Comparison of ENCODE assay signal across 10 cellular contexts in genomic region chr12:128920468-128920867, GRCh38.
DNase-seq lines count a peak whose midpoint lies in the region; ATAC-seq and TF ChIP-seq lines count a peak whose summit lies in the region.
"Had no signal": no experiment of that assay in that cellular context is flagged by ENCODE, and none has a peak within 500 bp of the region (broad histone marks: within the 10 kb centered on the region; RNA-seq: fewer than 3 reads in every experiment).

No MANE protein-coding gene starts in this region.

- peak; percentile 98 for ATAC-seq in thoracic aorta (ENCODE audit: insufficient number of reproducible peaks, low FRiP score, low read depth)
- no peak for ATAC-seq in HG02588 (IDR thresholded peaks at IDR 0.05; ENCODE audit: unreplicated experiment)

- no peaks in the 10 kb centered on the region for H3K9me3 ChIP-seq in MG63
- H3K9me3 ChIP-seq in adrenal gland (replicated peaks in 1 of 3) = no peaks in the 10 kb centered on the region
- H3K9me3 ChIP-seq in thoracic aorta = no peaks in the 10 kb centered on the region

- intact Hi-C loops in adrenal gland (cut with DNase I) = no loop called here

- 47 to 58% (median 55%) methylated on average over 8 of the region's 8 CpGs for WGBS in adrenal gland, 4 donors

- DNase-seq in MG63 = peak; percentile 66
- peak in 5 of 7 donors; percentile 24 to 45 (median 32) for DNase-seq in adrenal gland
- DNase-seq in iris pigment epithelial cell (ENCODE audit: low read depth) = peak; percentile 11
- DNase-seq in thoracic aorta (ENCODE audit: low spot score) = peak; percentile 25
- no peak for DNase-seq in DMS79 treated with DMSO at 0.1 percent for 48 hours (lab: John Stamatoyannopoulos, UW)
- DNase-seq in NCI-H2227 treated with DMSO at 0.1 percent for 48 hours (lab: John Stamatoyannopoulos, UW) = no peak
- DNase-seq in dedifferentiated amniotic fluid mesenchymal stem cell (ENCODE audit: extremely low spot score) = no peak
- DNase-seq: NCI-H1417 treated with DMSO at 0.1 percent for 48 hours; NK-92 treated with Interleukin-12 subunit alpha and Interleukin-12 subunit beta, amount 100 ng/mL, for 24 hours had no signal

- H3K4me1 ChIP-seq in adrenal gland (replicated peaks in 1 of 2) (no peaks in the 10 kb centered on the region), thoracic aorta (ENCODE audit: control insufficient read depth in 1 of 2, low read depth in 2 of 2) (peaks cover 5 to 13% of the 10 kb centered on the region in 2 donors)

- H3K27ac ChIP-seq in adrenal gland (no peak overlapping the region), thoracic aorta (peak overlapping the region; percentile 48 to 67)

- no peak for TF ChIP-seq POLR2A in adrenal gland (IDR thresholded peaks at IDR 0.05)

- H3K4me3 ChIP-seq in MG63 (no peak overlapping the region), adrenal gland (no peak overlapping the region), thoracic aorta (peak overlapping the region; percentile 56)

- TF ChIP-seq CTCF in adrenal gland (IDR thresholded peaks at IDR 0.05) = no peak
- no peak for TF ChIP-seq CTCF in thoracic aorta (IDR thresholded peaks at IDR 0.05)

- H3K36me3 ChIP-seq in MG63 (no peaks in the 10 kb centered on the region), adrenal gland (replicated peaks in 1 of 2) (no peaks in the 10 kb centered on the region), thoracic aorta (no peaks in the 10 kb centered on the region)

- H3K27me3 ChIP-seq in MG63 (no peaks in the 10 kb centered on the region), adrenal gland (no peaks in the 10 kb centered on the region), thoracic aorta (replicated peaks; ENCODE audit: insufficient read depth) (no peaks in the 10 kb centered on the region)

Comparison
In these comparisons a context has a peak if more than half of its experiments do, and no peak if none do; other contexts are left out.
1. DNase-seq: peak in MG63 (single experiment), adrenal gland (5 of 7), iris pigment epithelial cell (single experiment) and thoracic aorta (single experiment); none in DMS79 treated with DMSO at 0.1 percent for 48 hours (single experiment), NCI-H2227 treated with DMSO at 0.1 percent for 48 hours (single experiment) and dedifferentiated amniotic fluid mesenchymal stem cell (single experiment).
2. H3K27ac ChIP-seq: peak in thoracic aorta (2 of 2); none in adrenal gland (0 of 5).